10 cellular contexts compared by ENCODE assay signal in the genomic region with DNA sequence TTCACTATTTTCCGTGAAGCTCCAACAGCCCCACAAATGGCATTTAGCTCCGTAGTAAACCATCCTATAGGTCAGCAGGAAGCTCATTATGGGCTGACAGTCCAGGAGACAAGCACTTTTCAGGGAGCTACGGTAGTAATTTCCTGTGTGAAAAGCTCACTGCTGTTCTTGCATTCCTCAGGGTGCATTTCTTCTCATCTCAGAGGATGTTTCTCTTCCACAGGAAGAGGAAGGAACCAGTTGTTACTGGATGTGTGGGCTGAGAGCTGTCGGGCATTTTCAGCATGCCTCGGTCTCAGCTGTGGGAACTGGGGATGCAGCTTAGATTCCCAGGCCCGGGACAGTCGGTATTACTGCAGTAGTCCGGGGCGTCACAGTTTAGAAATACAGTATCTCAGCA.
A peak's percentile ranks its signal among the peaks of the same experiment; 100 is the strongest.
DNase-seq lines count a peak whose midpoint lies in the region; ATAC-seq lines count a peak whose summit lies in the region.
"Had no signal": no experiment of that assay in that cellular context is flagged by ENCODE, and none has a peak within 500 bp of the region (broad histone marks: within the 10 kb centered on the region; RNA-seq: fewer than 3 reads in every experiment).

No MANE protein-coding gene starts in this region.

- no peaks in the 10 kb centered on the region for H3K27me3 Mint-ChIP-seq in stimulated activated naive B cell treated with anti-CD40 and anti-IgM and Interleukin-4, amounts not matched to agents 10 μg/mL and 1 μg/mL and 100 μg/mL, for 72 hours
- H3K27me3 Mint-ChIP-seq: effector memory CD8-positive, alpha-beta T cell had no signal

- H3K36me3 ChIP-seq in iPS DF 6.9 (ENCODE audit: control insufficient read depth, insufficient read depth, low read length): no peaks in the 10 kb centered on the region

- H3K4me1 ChIP-seq in iPS DF 6.9 (ENCODE audit: control insufficient read depth, insufficient read depth, low read length): peaks cover 4% of the 10 kb centered on the region; the same call in 1 of the 2 replicates

- H3K36me3 Mint-ChIP-seq in stimulated activated naive B cell treated with anti-CD40 and anti-IgM and Interleukin-4, amounts not matched to agents 10 μg/mL and 1 μg/mL and 100 μg/mL, for 72 hours: peaks cover 13 to 20% of the 10 kb centered on the region in 2 donors

- WGBS in iPS DF 6.9 (ENCODE audit: insufficient coverage, insufficient read length): no CpG with 5 or more reads among the region's 9 CpGs

- peaks cover 5 to 6% of the 10 kb centered on the region in 2 donors for H3K4me1 Mint-ChIP-seq in stimulated activated naive B cell treated with anti-CD40 and anti-IgM and Interleukin-4, amounts not matched to agents 10 μg/mL and 1 μg/mL and 100 μg/mL, for 72 hours

- no peaks in the 10 kb centered on the region for H3K9me3 ChIP-seq in iPS DF 6.9 (ENCODE audit: control insufficient read depth, insufficient read depth, low read length)

- H3K27me3 ChIP-seq in iPS DF 6.9 (ENCODE audit: control insufficient read depth, insufficient read depth, low read length): no peaks in the 10 kb centered on the region

- H3K4me3 ChIP-seq in iPS DF 6.9 (ENCODE audit: low read length): no peak overlapping the region
- no peak overlapping the region for H3K4me3 ChIP-seq in skeletal muscle cell (ENCODE audit: low read depth, low read length)

- no peak overlapping the region for H3K27ac Mint-ChIP-seq in stimulated activated naive B cell treated with anti-CD40 and anti-IgM and Interleukin-4, amounts not matched to agents 10 μg/mL and 1 μg/mL and 100 μg/mL, for 72 hours

- no peak overlapping the region for H3K4me3 Mint-ChIP-seq in stimulated activated naive B cell treated with anti-CD40 and anti-IgM and Interleukin-4, amounts not matched to agents 10 μg/mL and 1 μg/mL and 100 μg/mL, for 72 hours
- H3K4me3 Mint-ChIP-seq: effector memory CD8-positive, alpha-beta T cell had no signal

- no peaks in the 10 kb centered on the region for H3K9me3 Mint-ChIP-seq in stimulated activated naive B cell treated with anti-CD40 and anti-IgM and Interleukin-4, amounts not matched to agents 10 μg/mL and 1 μg/mL and 100 μg/mL, for 72 hours
- H3K9me3 Mint-ChIP-seq: effector memory CD8-positive, alpha-beta T cell had no signal

- no peak for ATAC-seq in stimulated activated naive B cell treated with anti-CD40 and anti-IgM and Interleukin-4, amounts not matched to agents 10 μg/mL and 1 μg/mL and 100 μg/mL, for 72 hours (replicated peaks)
- ATAC-seq: effector memory CD8-positive, alpha-beta T cell had no signal

- DNase-seq in GM04503 (ENCODE audit: low read depth): peak; percentile 89
- peak; percentile 73 for DNase-seq in astrocyte of the hippocampus (ENCODE audit: low read depth, low spot score)
- DNase-seq in iPS DF 6.9 (ENCODE audit: low read depth, low spot score): peak; percentile 64
- peak; percentile 64 for DNase-seq in skeletal muscle cell (ENCODE audit: low read depth)
- DNase-seq in substantia nigra (lab: John Stamatoyannopoulos, UW): no peak
- DNase-seq in stimulated activated naive B cell treated with anti-CD40 and anti-IgM and Interleukin-4, amounts not matched to agents 10 μg/mL and 1 μg/mL and 100 μg/mL, for 72 hours: no peak
- no peak for DNase-seq in NCI-H1930 (lab: John Stamatoyannopoulos, UW)
- DNase-seq in HuH-7 (ENCODE audit: low spot score): no peak
- DNase-seq: effector memory CD8-positive, alpha-beta T cell had no signal

- H3K27ac ChIP-seq in iPS DF 6.9 (ENCODE audit: low read length): peak overlapping the region; percentile 80
- no peak overlapping the region for H3K27ac ChIP-seq in substantia nigra (ENCODE audit: low read depth, low read length, poor library complexity, severe bottlenecking)
- H3K27ac ChIP-seq: VCaP had no signal

Comparison
In these comparisons a context has a peak if more than half of its experiments do, and no peak if none do; other contexts are left out.
1. DNase-seq: peak in GM04503 (single experiment), astrocyte of the hippocampus (single experiment), iPS DF 6.9 (single experiment) and skeletal muscle cell (single experiment); none in substantia nigra (0 of 49), stimulated activated naive B cell treated with anti-CD40 and anti-IgM and Interleukin-4, amounts not matched to agents 10 μg/mL and 1 μg/mL and 100 μg/mL, for 72 hours (single experiment), NCI-H1930 (0 of 2) and HuH-7 (single experiment).